Comparison of ENCODE assay signal across 8 cellular contexts in genomic region chr12:108950991-108951739, GRCh38.
DNase-seq lines count a peak whose midpoint lies in the region; ATAC-seq and TF ChIP-seq lines count a peak whose summit lies in the region.

No MANE protein-coding gene starts in this region.

- WGBS in SK-N-SH (ENCODE audit: low lambda C conversion rate): 35% methylated on average over 12 of the region's 12 CpGs

- H3K36me3 Mint-ChIP-seq in activated naive CD8-positive, alpha-beta T cell treated with anti-CD3 and anti-CD28 coated beads for 36 hours: no peaks in the 10 kb centered on the region

- H4K20me1 ChIP-seq in SK-N-SH (ENCODE audit: insufficient read depth): no peaks in the 10 kb centered on the region

- H3K27ac Mint-ChIP-seq in activated naive CD8-positive, alpha-beta T cell treated with anti-CD3 and anti-CD28 coated beads for 36 hours: no peak overlapping the region

- CTCF ChIA-PET in GM10248 (lab: Yijun Ruan, JAX) (interaction anchor here (0.6 to 2.4 kb wide), 54 partner anchors 9 to 411 kb away, joined by 3 to 21 read pairs (median 4); partner anchors contain the start of genes ALKBH2, DAO, ISCU and SART3), SK-N-SH (lab: Yijun Ruan, JAX) (interaction anchor here (0.6 to 1.8 kb wide), 49 partner anchors 9 to 1009 kb away, joined by 3 to 11 read pairs (median 4); partner anchors contain the start of genes ALKBH2 and USP30)

- peak; percentile 81 for TF ChIP-seq CTCF in GM10248 (IDR thresholded peaks at IDR 0.05; ENCODE audit: control extremely low read depth, extremely low read depth, low read depth, missing control alignments)
- peak; percentile 92 for TF ChIP-seq CTCF in NB4 (IDR thresholded peaks at IDR 0.05; ENCODE audit: low read depth, low read length)
- TF ChIP-seq CTCF in SK-N-SH (IDR thresholded peaks at IDR 0.05): peak; percentile 89

- TF ChIP-seq RAD21 in SK-N-SH (IDR thresholded peaks at IDR 0.05; ENCODE audit: low read length): peak; percentile 87

- no peak overlapping the region for H3K27ac ChIP-seq in SK-N-SH (ENCODE audit: low read depth in 2 of 2, low read length in 1 of 2)

- peaks cover 14% of the 10 kb centered on the region for H3K27me3 Mint-ChIP-seq in activated naive CD8-positive, alpha-beta T cell treated with anti-CD3 and anti-CD28 coated beads for 36 hours

- H3K9ac ChIP-seq in SK-N-SH: no peak overlapping the region

- H3K4me1 ChIP-seq in SK-N-SH (ENCODE audit: control insufficient read depth in 1 of 2, insufficient read depth in 2 of 2, low read depth in 1 of 2, low read length in 1 of 2): peaks cover 0 to 3% of the 10 kb centered on the region in 2 experiments; a peak in 1 of 4 replicates

- H3K79me2 ChIP-seq in SK-N-SH (ENCODE audit: insufficient read depth): no peaks in the 10 kb centered on the region

- H3K9me2 ChIP-seq in SK-N-SH: no peaks in the 10 kb centered on the region

- ATAC-seq in HG02678 (IDR thresholded peaks at IDR 0.05; ENCODE audit: unreplicated experiment): no peak

- intact Hi-C loops in cardiac septum (cut with DNase I): loop anchor here (5.0 kb wide), 2 partner anchors 94 to 141 kb away; partner anchors contain the start of genes ALKBH2 and SSH1

- H3K27me3 ChIP-seq in SK-N-SH (ENCODE audit: insufficient read depth): no peaks in the 10 kb centered on the region

- H3K36me3 ChIP-seq in SK-N-SH (replicated peaks in 1 of 2; ENCODE audit: control insufficient read depth in 1 of 2, insufficient read depth in 2 of 2, low read length in 1 of 2): no peaks in the 10 kb centered on the region

- peaks cover 4% of the 10 kb centered on the region; the same call in 1 of the 2 replicates for H3K9me3 ChIP-seq in SK-N-SH

- TF ChIP-seq EP300 in SK-N-SH (IDR thresholded peaks at IDR 0.05; ENCODE audit: borderline replicate concordance in 1 of 2, low read depth in 1 of 2, low read length in 1 of 2): peak in 1 of 2 experiments; percentile 10; a peak in 1 of 4 replicates

- H3K4me3 Mint-ChIP-seq in activated naive CD8-positive, alpha-beta T cell treated with anti-CD3 and anti-CD28 coated beads for 36 hours: no peak overlapping the region

- H3K4me2 ChIP-seq in SK-N-SH: no peak overlapping the region

- DNase-seq in GM10248 (ENCODE audit: extremely low spot score): peak; percentile 62
- DNase-seq in NB4 (ENCODE audit: low read depth): peak; percentile 80
- peak; percentile 53 for DNase-seq in SK-N-SH
- peak; percentile 58 for DNase-seq in activated naive CD8-positive, alpha-beta T cell treated with anti-CD3 and anti-CD28 coated beads for 36 hours
- peak; percentile 83 for DNase-seq in cardiac septum (ENCODE audit: low spot score)
- peak; percentile 27 for DNase-seq in pulmonary artery endothelial cell (ENCODE audit: low read depth, low spot score)
- DNase-seq in ureter (ENCODE audit: low spot score): peak; percentile 72

- POLR2A ChIA-PET in GM10248 (lab: Yijun Ruan, JAX) (no interaction called here), SK-N-SH (lab: Yijun Ruan, JAX) (no interaction called here)

- H3K4me3 ChIP-seq in NB4 (ENCODE audit: low read depth, low read length) (no peak overlapping the region), SK-N-SH (ENCODE audit: low read depth in 2 of 2, low read length in 1 of 2) (no peak overlapping the region; a peak in 1 of 4 replicates)

- peaks cover 3% of the 10 kb centered on the region for H3K4me1 Mint-ChIP-seq in activated naive CD8-positive, alpha-beta T cell treated with anti-CD3 and anti-CD28 coated beads for 36 hours

- peaks cover 4% of the 10 kb centered on the region for H3K9me3 Mint-ChIP-seq in activated naive CD8-positive, alpha-beta T cell treated with anti-CD3 and anti-CD28 coated beads for 36 hours

- no peak overlapping the region for H2AFZ ChIP-seq in SK-N-SH (ENCODE audit: low read depth)

- no peak for TF ChIP-seq POLR2A in NB4 (IDR thresholded peaks at IDR 0.05; ENCODE audit: extremely low read depth, insufficient read length)

- no peaks in the 10 kb centered on the region for H3F3A ChIP-seq in SK-N-SH (replicated peaks; ENCODE audit: insufficient read depth)

TF ChIP-seq in SK-N-SH, 30 proteins besides CTCF, POLR2A, EP300 and RAD21:
- TF ChIP-seq POLR2AphosphoS5 (IDR thresholded peaks at IDR 0.05; ENCODE audit: low read depth, low read length) (no peak), SIN3A (IDR thresholded peaks at IDR 0.05; ENCODE audit: borderline replicate concordance, low read depth, low read length) (no peak), USF1 (IDR thresholded peaks at IDR 0.05; ENCODE audit: borderline replicate concordance, low read depth) (0 out of 2 replicates have a peak, but pooled peaks have one; percentile 27), PBX3 (IDR thresholded peaks at IDR 0.05) (no peak), NFIC (IDR thresholded peaks at IDR 0.05; ENCODE audit: borderline replicate concordance) (peak; percentile 96), SMC3 (IDR thresholded peaks at IDR 0.05; ENCODE audit: low read depth, low read length) (peak; percentile 61), RFX5 (IDR thresholded peaks at IDR 0.05; ENCODE audit: low read length) (no peak), GABPA (IDR thresholded peaks at IDR 0.05; ENCODE audit: low read depth) (no peak), RXRA (IDR thresholded peaks at IDR 0.05; ENCODE audit: borderline replicate concordance, low read depth) (no peak)
TF ChIP-seq in SK-N-SH: peak in this region for 3.

Comparison
In these comparisons a context has a peak if more than half of its experiments do, and no peak if none do; other contexts are left out.
1. DNase-seq: peak in every context shown above with its lines; median percentile 83 in cardiac septum; 80 in NB4; 72 in ureter; 62 in GM10248; 58 in activated naive CD8-positive, alpha-beta T cell treated with anti-CD3 and anti-CD28 coated beads for 36 hours; 53 in SK-N-SH; 27 in pulmonary artery endothelial cell.